ENCODE assay signal across 18 cellular contexts in genomic region chr3:192685801-192686200, GRCh38. TPM values are rescaled to one million over a fixed set of nuclear protein-coding genes. Genes with fewer than 3 reads are reported as not detected.
"Had no signal": no experiment of that assay in that cellular context is flagged by ENCODE, and none has a peak within 500 bp of the region (broad histone marks: within the 10 kb centered on the region; RNA-seq: fewer than 3 reads in every experiment).

No MANE protein-coding gene starts in this region.

- ATAC-seq: left cardiac atrium; naive thymus-derived CD4-positive, alpha-beta T cell had no signal

- H3K27ac Mint-ChIP-seq: endodermal cell, immature natural killer cell, nephron progenitor cell, type B pancreatic cell had no signal

- H3K9me3 Mint-ChIP-seq: nephron progenitor cell had no signal

- H3K4me1 Mint-ChIP-seq: endodermal cell; immature natural killer cell; naive thymus-derived CD4-positive, alpha-beta T cell; nephron progenitor cell had no signal

- H3K27me3 Mint-ChIP-seq: type B pancreatic cell had no signal

- H3K4me3 ChIP-seq: coronary artery had no signal

- H3K27ac ChIP-seq: coronary artery had no signal

- H3K36me3 Mint-ChIP-seq: immature natural killer cell; naive thymus-derived CD4-positive, alpha-beta T cell; type B pancreatic cell had no signal

- FAIRE-seq: endothelial cell of umbilical vein, kidney, small intestine, urothelium cell line had no signal

- H3K4me3 Mint-ChIP-seq: endodermal cell; immature natural killer cell; naive thymus-derived CD4-positive, alpha-beta T cell; nephron progenitor cell; type B pancreatic cell had no signal

- DNase-seq: effector CD4-positive, alpha-beta T cell; endodermal cell; foreskin melanocyte; immature natural killer cell; kidney; left cardiac atrium; naive thymus-derived CD4-positive, alpha-beta T cell; nephron progenitor cell; posterior cingulate gyrus; small intestine; stimulated activated CD4-positive, alpha-beta T cell treated with anti-CD3 and anti-CD28 coated beads, Interleukin-12 subunit alpha, Interleukin-12 subunit beta, amount 100 ng/mL, for 4 hours; stimulated activated CD4-positive, alpha-beta T cell treated with anti-CD3 and anti-CD28 coated beads, Interleukin-2, amount 100 ng/mL, for 48 hours; stimulated activated naive CD4-positive, alpha-beta T cell treated with Interleukin-2 at 50 U/mL for 16 hours had no signal

RNA-seq across cellular contexts. Expression of gene FGF12, which starts 41.5 kb away (rescaled TPM):
- total RNA-seq: naive thymus-derived CD4-positive, alpha-beta T cell; osteocyte had no signal
- polyA plus RNA-seq: immature natural killer cell; naive thymus-derived CD4-positive, alpha-beta T cell had no signal
